12 cellular contexts compared by ENCODE assay signal in genomic region chr7:98755138-98755898, GRCh38.
DNase-seq lines count a peak whose midpoint lies in the region; ATAC-seq and TF ChIP-seq lines count a peak whose summit lies in the region.
"Had no signal": no experiment of that assay in that cellular context is flagged by ENCODE, and none has a peak within 500 bp of the region (broad histone marks: within the 10 kb centered on the region; RNA-seq: fewer than 3 reads in every experiment).

No MANE protein-coding gene starts in this region.

- H3K27me3 ChIP-seq in HCT116 (ENCODE audit: insufficient read depth, low read length) (no peaks in the 10 kb centered on the region), esophagus muscularis mucosa (peaks cover 0 to 57% (median 0%) of the 10 kb centered on the region in 4 donors)

- H3K27ac ChIP-seq in HCT116 (ENCODE audit: low read depth, low read length) (no peak overlapping the region), esophagus muscularis mucosa (replicated peaks in 1 of 4) (no peak overlapping the region)

- intact Hi-C loops in HCT116 (cut with micrococcal nuclease) = loop anchor here (1.0 kb wide), 1 partner anchor 82 kb away; no protein-coding TSS in a partner anchor
- intact Hi-C loops in esophagus muscularis mucosa (cut with DNase I) = no loop called here

- POLR2A ChIA-PET in HCT116 (lab: Charles Lee) = no interaction called here

- H3K9ac ChIP-seq in HCT116 (ENCODE audit: low read length) = no peak overlapping the region

- H3K4me1 ChIP-seq in HCT116 (ENCODE audit: control insufficient read depth in 1 of 2, insufficient read depth in 2 of 2, low read length in 2 of 2) (no peaks in the 10 kb centered on the region), esophagus muscularis mucosa (no peaks in the 10 kb centered on the region)

- peak in 2 of 3 experiments; percentile 21 to 67; a peak in 1 of 6 replicates for TF ChIP-seq CTCF in HCT116 (IDR thresholded peaks at IDR 0.05 in 2 of 3, conservative IDR thresholded peaks at IDR 0.05 in 1 of 3; ENCODE audit: borderline replicate concordance in 1 of 3, insufficient read depth in 1 of 3, low read depth in 2 of 3, low read length in 2 of 3)
- TF ChIP-seq CTCF in esophagus muscularis mucosa (IDR thresholded peaks at IDR 0.05) = no peak

- H3K9me2 ChIP-seq in HCT116 (ENCODE audit: insufficient read depth) = no peaks in the 10 kb centered on the region

- CTCF ChIA-PET in HCT116 (lab: Charles Lee) = no interaction called here

- H4K20me1 ChIP-seq in HCT116 (ENCODE audit: insufficient read depth) = no peaks in the 10 kb centered on the region

- RAD21 ChIA-PET in HCT116 (lab: Charles Lee; ENCODE audit: low non-redundant PET in 1 of 2, low total read pairs in 2 of 2, uncharacterized antibody in 2 of 2, unreplicated experiment in 2 of 2) = no interaction called here

- no peak overlapping the region for H2AFZ ChIP-seq in HCT116 (ENCODE audit: low read depth, low read length, poor library complexity, severe bottlenecking)

- H3K36me3 ChIP-seq in HCT116 (ENCODE audit: control insufficient read depth in 1 of 2, insufficient read depth in 2 of 2, low read length in 2 of 2) (no peaks in the 10 kb centered on the region), esophagus muscularis mucosa (no peaks in the 10 kb centered on the region)

- TF ChIP-seq POLR2A in HCT116 (IDR thresholded peaks at IDR 0.05; ENCODE audit: borderline replicate concordance, extremely low read depth, insufficient read depth, insufficient read length) (no peak), esophagus muscularis mucosa (IDR thresholded peaks at IDR 0.05; ENCODE audit: low read depth) (no peak)

- DNase-seq in NCI-H524 (lab: John Stamatoyannopoulos, UW) = peak; percentile 34 to 73
- no peak for DNase-seq in NCI-H524 treated with DMSO at 0.1 percent for 48 hours (lab: John Stamatoyannopoulos, UW)
- DNase-seq in HCT116 (ENCODE audit: low read depth, low spot score) = no peak
- DNase-seq in astrocyte of the hippocampus (ENCODE audit: low read depth, low spot score) = peak; percentile 25
- peak; percentile 48 for DNase-seq in retina
- DNase-seq in esophagus muscularis mucosa (ENCODE audit: extremely low spot score) = no peak
- DNase-seq: activated CD4-positive, alpha-beta T cell treated with anti-CD3 and anti-CD28 coated beads for 4 hours; DMS53; NCI-H187 treated with DMSO at 0.1 percent for 48 hours; T-helper 1 cell had no signal

- WGBS in esophagus muscularis mucosa = 66% methylated on average over 3 of the region's 10 CpGs

- TF ChIP-seq EP300 in esophagus muscularis mucosa (IDR thresholded peaks at IDR 0.05) = no peak

- TF ChIP-seq RAD21 in HCT116 (IDR thresholded peaks at IDR 0.05; ENCODE audit: low read depth) = peak; percentile 82

- no peak overlapping the region for H3K4me2 ChIP-seq in HCT116 (ENCODE audit: low read length)

- H3K4me3 ChIP-seq in HCT116 (replicated peaks in 1 of 2; ENCODE audit: low read depth in 1 of 2, low read length in 2 of 2) (no peak overlapping the region), esophagus muscularis mucosa (no peak overlapping the region)

- BruUV-seq in HCT116 (replicated peaks; lab: Mats Ljungman, UMichigan) = no TSS peak

- ATAC-seq in HCT116 (peak; percentile 66; the same call in 1 of the 2 replicates), GM18517 (IDR thresholded peaks at IDR 0.05; ENCODE audit: unreplicated experiment) (no peak), HG02981 (IDR thresholded peaks at IDR 0.05; ENCODE audit: unreplicated experiment) (no peak)

- no peaks in the 10 kb centered on the region for H3K79me2 ChIP-seq in HCT116 (ENCODE audit: insufficient read depth, low read length)

- H3K9me3 ChIP-seq in HCT116 (ENCODE audit: control insufficient read depth in 1 of 2, insufficient read depth in 1 of 2, low read depth in 1 of 2, low read length in 2 of 2) = peaks cover 0 to 5% of the 10 kb centered on the region in 2 experiments; a peak in 1 of 4 replicates
- H3K9me3 ChIP-seq in esophagus muscularis mucosa = no peaks in the 10 kb centered on the region

TF ChIP-seq in HCT116, 20 proteins besides CTCF, POLR2A, EP300 and RAD21:
- no peak for TF ChIP-seq ZBTB33 (IDR thresholded peaks at IDR 0.05; ENCODE audit: extremely low read depth, insufficient replicate concordance, low read length)
- TF ChIP-seq FOSL1 (IDR thresholded peaks at IDR 0.05; ENCODE audit: low read depth) = no peak
- TF ChIP-seq EZH2phosphoT487 (IDR thresholded peaks at IDR 0.05; ENCODE audit: borderline replicate concordance) = no peak
- TF ChIP-seq POLR2AphosphoS5 (IDR thresholded peaks at IDR 0.05; ENCODE audit: low read depth, low read length) = no peak
- no peak for TF ChIP-seq REST (IDR thresholded peaks at IDR 0.05; ENCODE audit: low read depth)
- no peak for TF ChIP-seq JUND (IDR thresholded peaks at IDR 0.05)
- no peak for TF ChIP-seq SIN3A (IDR thresholded peaks at IDR 0.05; ENCODE audit: low read depth)
- no peak for TF ChIP-seq ZFX (IDR thresholded peaks at IDR 0.05)
- TF ChIP-seq SP1 (IDR thresholded peaks at IDR 0.05; ENCODE audit: low read depth) = no peak
- TF ChIP-seq YY1 (IDR thresholded peaks at IDR 0.05; ENCODE audit: extremely low read depth, insufficient replicate concordance, low read depth, low read length) = no peak
- TF ChIP-seq SRF (IDR thresholded peaks at IDR 0.05; ENCODE audit: low read depth) = no peak
- no peak for TF ChIP-seq ZNF274 (IDR thresholded peaks at IDR 0.05; ENCODE audit: low read depth, low read length)

Comparison
In these comparisons a context has a peak if more than half of its experiments do, and no peak if none do; other contexts are left out.
1. DNase-seq: peak in NCI-H524 (2 of 2), astrocyte of the hippocampus (single experiment) and retina (single experiment); none in NCI-H524 treated with DMSO at 0.1 percent for 48 hours (single experiment), HCT116 (single experiment) and esophagus muscularis mucosa (single experiment).
2. CTCF ChIP-seq: peak in HCT116 (2 of 3); none in esophagus muscularis mucosa (0 of 3).